8 cellular contexts compared by ENCODE assay signal in the genomic region with DNA sequence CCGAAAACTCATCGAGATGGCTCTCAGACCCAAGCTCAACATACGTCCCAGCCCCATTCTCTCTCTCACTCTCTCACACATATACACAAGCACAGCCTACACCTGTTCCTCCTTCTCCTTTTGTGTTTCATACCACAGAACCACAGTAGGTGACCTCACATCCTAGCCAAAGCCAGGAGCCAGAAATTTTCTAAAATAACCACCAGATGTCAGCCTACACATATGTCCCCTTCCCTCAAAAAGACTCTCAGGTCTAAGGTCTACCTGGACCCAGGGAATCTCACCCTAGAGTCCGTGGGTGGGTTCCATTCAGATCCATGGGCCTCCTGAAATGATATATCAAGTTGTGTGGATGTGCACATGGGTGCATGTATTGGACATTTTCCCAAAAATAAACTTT.
DNase-seq lines count a peak whose midpoint lies in the region; ATAC-seq and TF ChIP-seq lines count a peak whose summit lies in the region.

No MANE protein-coding gene starts in this region.

- CTCF ChIA-PET in activated CD4-positive, alpha-beta memory T cell treated with anti-CD3 and anti-CD28 coated beads, Interleukin-2, amount 10 ng/mL, durations not matched to agents 7 days and 5 days (lab: Charles Lee): no interaction called here

- no peaks in the 10 kb centered on the region for H3K9me3 ChIP-seq in fibroblast of lung (ENCODE audit: control insufficient read depth, insufficient read depth, low read depth, low read length)

- POLR2A ChIA-PET in activated CD4-positive, alpha-beta memory T cell treated with anti-CD3 and anti-CD28 coated beads, Interleukin-2, amount 10 ng/mL, durations not matched to agents 7 days and 5 days (lab: Charles Lee): no interaction called here

- H3K4me2 ChIP-seq in fibroblast of lung (ENCODE audit: extremely low read depth, insufficient read depth, low read length): no peak overlapping the region

- no peaks in the 10 kb centered on the region for H3K36me3 Mint-ChIP-seq in activated CD4-positive, alpha-beta memory T cell treated with anti-CD3 and anti-CD28 coated beads, Interleukin-2, amount 10 ng/mL, durations not matched to agents 7 days and 5 days (ENCODE audit: low read depth)

- H3K4me1 Mint-ChIP-seq in activated CD4-positive, alpha-beta memory T cell treated with anti-CD3 and anti-CD28 coated beads, Interleukin-2, amount 10 ng/mL, durations not matched to agents 7 days and 5 days: no peaks in the 10 kb centered on the region

- H3K36me3 ChIP-seq in fibroblast of lung (ENCODE audit: control insufficient read depth, insufficient read depth, low read length): no peaks in the 10 kb centered on the region

- peaks cover 3% of the 10 kb centered on the region for H3K27me3 Mint-ChIP-seq in activated CD4-positive, alpha-beta memory T cell treated with anti-CD3 and anti-CD28 coated beads, Interleukin-2, amount 10 ng/mL, durations not matched to agents 7 days and 5 days

- ATAC-seq in GM18867 (IDR thresholded peaks at IDR 0.05; ENCODE audit: unreplicated experiment) (peak; percentile 91), HG03039 (IDR thresholded peaks at IDR 0.05; ENCODE audit: unreplicated experiment) (peak; percentile 74)

- no peaks in the 10 kb centered on the region for H3K9me3 Mint-ChIP-seq in activated CD4-positive, alpha-beta memory T cell treated with anti-CD3 and anti-CD28 coated beads, Interleukin-2, amount 10 ng/mL, durations not matched to agents 7 days and 5 days

- H3K4me1 ChIP-seq in fibroblast of lung (ENCODE audit: control insufficient read depth, extremely low read depth, insufficient read depth, low read length): peaks cover 4% of the 10 kb centered on the region

- H3K27me3 ChIP-seq in fibroblast of lung (ENCODE audit: control insufficient read depth, insufficient read depth, low read length): no peaks in the 10 kb centered on the region

- H4K20me1 ChIP-seq in fibroblast of lung (ENCODE audit: control insufficient read depth, extremely low read depth, insufficient read depth, low read length): no peaks in the 10 kb centered on the region

- H3K4me3 ChIP-seq in fibroblast of lung (replicated peaks in 1 of 4; ENCODE audit: control extremely low read depth in 1 of 4, insufficient read depth in 1 of 4, low read depth in 3 of 4, low read length in 4 of 4): no peak overlapping the region

- no peak overlapping the region for H3K27ac Mint-ChIP-seq in activated CD4-positive, alpha-beta memory T cell treated with anti-CD3 and anti-CD28 coated beads, Interleukin-2, amount 10 ng/mL, durations not matched to agents 7 days and 5 days

- no peak overlapping the region for H3K9ac ChIP-seq in fibroblast of lung (ENCODE audit: insufficient read depth, low read length)

- no peak overlapping the region for H3K4me3 Mint-ChIP-seq in activated CD4-positive, alpha-beta memory T cell treated with anti-CD3 and anti-CD28 coated beads, Interleukin-2, amount 10 ng/mL, durations not matched to agents 7 days and 5 days

- peak; percentile 35 to 44 for TF ChIP-seq CTCF in fibroblast of lung (conservative IDR thresholded peaks at IDR 0.05 in 1 of 2, IDR thresholded peaks at IDR 0.05 in 1 of 2; ENCODE audit: low read depth in 1 of 2, low read length in 2 of 2)

- no peaks in the 10 kb centered on the region for H3K79me2 ChIP-seq in fibroblast of lung (ENCODE audit: control insufficient read depth, insufficient read depth, low read length)

- peak; percentile 39 for DNase-seq in AG20443 (ENCODE audit: low spot score)
- peak; percentile 2 for DNase-seq in NCI-H345 treated with DMSO at 0.1 percent for 48 hours (lab: John Stamatoyannopoulos, UW; ENCODE audit: unreplicated experiment)
- peak; percentile 37 to 43 for DNase-seq in fibroblast of lung (ENCODE audit: low read depth in 2 of 2)
- DNase-seq in GOT3 (lab: John Stamatoyannopoulos, UW): no peak
- DNase-seq in activated CD8-positive, alpha-beta memory T cell treated with anti-CD3 and anti-CD28 coated beads, Interleukin-2, amount 50 U/mL, for 48 hours: no peak
- no peak for DNase-seq in activated CD4-positive, alpha-beta memory T cell treated with anti-CD3 and anti-CD28 coated beads, Interleukin-2, amount 10 ng/mL, durations not matched to agents 7 days and 5 days

- H3K27ac ChIP-seq in fibroblast of lung (ENCODE audit: insufficient read depth, low read length): no peak overlapping the region

- H2AFZ ChIP-seq in fibroblast of lung (ENCODE audit: low read length): no peak overlapping the region

Comparison
In these comparisons a context has a peak if more than half of its experiments do, and no peak if none do; other contexts are left out.
1. DNase-seq: peak in AG20443 (single experiment), NCI-H345 treated with DMSO at 0.1 percent for 48 hours (single experiment) and fibroblast of lung (2 of 2); none in GOT3 (single experiment), activated CD8-positive, alpha-beta memory T cell treated with anti-CD3 and anti-CD28 coated beads, Interleukin-2, amount 50 U/mL, for 48 hours (single experiment) and activated CD4-positive, alpha-beta memory T cell treated with anti-CD3 and anti-CD28 coated beads, Interleukin-2, amount 10 ng/mL, durations not matched to agents 7 days and 5 days (single experiment).